In the genomic region with DNA sequence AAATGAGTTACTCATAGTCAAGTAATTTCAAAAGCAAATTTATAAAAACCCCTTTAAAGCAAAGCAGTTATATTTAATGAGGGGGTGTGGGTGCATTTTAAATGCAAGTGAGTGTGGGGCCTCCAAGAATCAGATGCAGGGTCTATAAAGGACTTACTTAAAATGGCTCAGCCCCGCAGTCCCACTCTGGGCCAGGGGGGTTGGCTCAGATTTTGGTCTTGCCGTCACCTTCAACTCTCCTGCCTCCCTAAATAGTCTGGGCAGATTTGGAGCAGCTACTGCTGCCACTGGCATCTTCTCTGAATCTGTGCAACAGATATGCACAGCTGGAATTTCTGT, we compare ENCODE assay signal across 20 cellular contexts. TPM values are rescaled to one million over a fixed set of nuclear protein-coding genes. Genes with fewer than 3 reads are reported as not detected.
DNase-seq lines count a peak whose midpoint lies in the region; ATAC-seq, FAIRE-seq and TF ChIP-seq lines count a peak whose summit lies in the region.
"Had no signal": no experiment of that assay in that cellular context is flagged by ENCODE, and none has a peak within 500 bp of the region (broad histone marks: within the 10 kb centered on the region; RNA-seq: fewer than 3 reads in every experiment).

No MANE protein-coding gene starts in this region.

- no peak for TF ChIP-seq RAD21 in A549 (conservative IDR thresholded peaks at IDR 0.05 in 1 of 2, IDR thresholded peaks at IDR 0.05 in 1 of 2)

- no peaks in the 10 kb centered on the region for H3K9me3 Mint-ChIP-seq in GM23338
- no peaks in the 10 kb centered on the region for H3K9me3 Mint-ChIP-seq in activated CD4-positive, alpha-beta memory T cell treated with anti-CD3 and anti-CD28 coated beads for 36 hours
- H3K9me3 Mint-ChIP-seq in stimulated activated naive B cell treated with anti-CD40 and anti-IgM and Interleukin-4, amounts not matched to agents 10 μg/mL and 1 μg/mL and 100 μg/mL, for 72 hours, result no peaks in the 10 kb centered on the region
- H3K9me3 Mint-ChIP-seq: CD8-positive, alpha-beta memory T cell; natural killer cell; T-cell had no signal

- H3F3A ChIP-seq in GM23338 (replicated peaks; ENCODE audit: low read depth), result 0 out of 2 replicates have a peak, but pooled peaks cover 3% of the 10 kb centered on the region

- peaks cover 27% of the 10 kb centered on the region for H3K4me1 Mint-ChIP-seq in GM23338
- H3K4me1 Mint-ChIP-seq in activated CD4-positive, alpha-beta memory T cell treated with anti-CD3 and anti-CD28 coated beads for 36 hours (ENCODE audit: low read depth), result peaks cover 18% of the 10 kb centered on the region
- H3K4me1 Mint-ChIP-seq in stimulated activated naive B cell treated with anti-CD40 and anti-IgM and Interleukin-4, amounts not matched to agents 10 μg/mL and 1 μg/mL and 100 μg/mL, for 72 hours, result peaks cover 17 to 25% of the 10 kb centered on the region in 2 donors

- CTCF ChIA-PET in A549 (lab: Yijun Ruan, JAX), result interaction anchor here (0.6 to 21.4 kb wide), 6 partner anchors 18 to 348 kb away, joined by 3 to 295 read pairs (median 24); partner anchors contain the start of genes AHCYL1 and GSTM4
- CTCF ChIA-PET in activated CD4-positive, alpha-beta memory T cell treated with anti-CD3 and anti-CD28 coated beads for 36 hours (lab: Charles Lee), result interaction anchor here (0.9 to 10.9 kb wide), 5 partner anchors 10 to 349 kb away, joined by 3 to 242 read pairs (median 123); partner anchors contain the start of genes AHCYL1 and GSTM4

- TF ChIP-seq CTCF in A549 (IDR thresholded peaks at IDR 0.05), result no peak
- no peak for TF ChIP-seq CTCF in GM23338 (conservative IDR thresholded peaks at IDR 0.05; ENCODE audit: low read depth in 2 of 2)

- WGBS in A549 (ENCODE audit: missing lambda C conversion rate), result 77% methylated on average over 2 of the region's 2 CpGs
- WGBS in mesodermal cell (ENCODE audit: insufficient coverage in 2 of 2), 2 experiments, result 78 to 91% methylated on average over 2 of the region's 2 CpGs

- H3K4me1 ChIP-seq in A549 (peaks cover 27% of the 10 kb centered on the region), GM23338 (ENCODE audit: insufficient read depth) (peaks cover 10% of the 10 kb centered on the region), mesodermal cell (ENCODE audit: control insufficient read depth, insufficient read depth, low read length, poor library complexity, severe bottlenecking) (peaks cover 9% of the 10 kb centered on the region)

- DNase-seq in A549 (ENCODE audit: low read depth in 1 of 2, low spot score in 1 of 2) (no peak), GM23338 (ENCODE audit: low spot score) (no peak), mesenteric fat pad (ENCODE audit: low spot score) (no peak), amygdala (lab: John Stamatoyannopoulos, UW) (no peak)
- DNase-seq in activated CD4-positive, alpha-beta memory T cell treated with anti-CD3 and anti-CD28 coated beads for 36 hours, result no peak
- no peak for DNase-seq in stimulated activated naive B cell treated with anti-CD40 and anti-IgM and Interleukin-4, amounts not matched to agents 10 μg/mL and 1 μg/mL and 100 μg/mL, for 72 hours
- DNase-seq: activated CD4-positive, alpha-beta T cell treated with anti-CD3 and anti-CD28 coated beads, Interleukin-2, amount 50 U/mL, for 4 hours; activated naive CD4-positive, alpha-beta T cell treated with anti-CD3 and anti-CD28 coated beads, Interleukin-2, amount 50 U/mL, for 16 hours; CD8-positive, alpha-beta memory T cell; hippocampal formation; natural killer cell; NCI-H1105; NCI-H510A; stimulated activated CD4-positive, alpha-beta T cell treated with anti-CD3 and anti-CD28 coated beads, Interleukin-4, amount 100 ng/mL, for 4 hours; T-cell had no signal

- peak overlapping the region; percentile 71 for H3K27ac Mint-ChIP-seq in GM23338
- no peak overlapping the region for H3K27ac Mint-ChIP-seq in activated CD4-positive, alpha-beta memory T cell treated with anti-CD3 and anti-CD28 coated beads for 36 hours
- no peak overlapping the region for H3K27ac Mint-ChIP-seq in stimulated activated naive B cell treated with anti-CD40 and anti-IgM and Interleukin-4, amounts not matched to agents 10 μg/mL and 1 μg/mL and 100 μg/mL, for 72 hours
- H3K27ac Mint-ChIP-seq: natural killer cell had no signal

- H3K9me2 ChIP-seq in GM23338 (ENCODE audit: insufficient read depth), result no peaks in the 10 kb centered on the region

- no peaks in the 10 kb centered on the region for H4K20me1 ChIP-seq in GM23338 (replicated peaks; ENCODE audit: insufficient read depth)

- ATAC-seq in A549 (peak; percentile 3 to 17; a peak in 3 of 6 replicates), GM23338 (peak; percentile 21), SK-N-SH treated with all-trans-retinoic acid at 6 μM for 48 hours (no peak)
- no peak for ATAC-seq in stimulated activated naive B cell treated with anti-CD40 and anti-IgM and Interleukin-4, amounts not matched to agents 10 μg/mL and 1 μg/mL and 100 μg/mL, for 72 hours (replicated peaks)
- ATAC-seq: natural killer cell, T-cell had no signal

- 0 out of 3 replicates have a peak, but pooled peaks cover 4% of the 10 kb centered on the region for H3K36me3 Mint-ChIP-seq in GM23338 (ENCODE audit: low read depth)
- peaks cover 6% of the 10 kb centered on the region for H3K36me3 Mint-ChIP-seq in activated CD4-positive, alpha-beta memory T cell treated with anti-CD3 and anti-CD28 coated beads for 36 hours
- H3K36me3 Mint-ChIP-seq in stimulated activated naive B cell treated with anti-CD40 and anti-IgM and Interleukin-4, amounts not matched to agents 10 μg/mL and 1 μg/mL and 100 μg/mL, for 72 hours, result peaks cover 13 to 17% of the 10 kb centered on the region in 2 donors
- H3K36me3 Mint-ChIP-seq: natural killer cell had no signal

- TF ChIP-seq EP300 in A549 (IDR thresholded peaks at IDR 0.05), result no peak

- no peak for FAIRE-seq in A549 (lab: Jason Lieb, UNC)

- no peak for TF ChIP-seq POLR2A in A549 (IDR thresholded peaks at IDR 0.05; ENCODE audit: low read length)

- no peaks in the 10 kb centered on the region for H3K9me3 ChIP-seq in A549
- no peaks in the 10 kb centered on the region for H3K9me3 ChIP-seq in mesodermal cell (ENCODE audit: control insufficient read depth, low read length)
- H3K9me3 ChIP-seq: prostate gland had no signal

- peaks cover 14% of the 10 kb centered on the region for H3K27me3 Mint-ChIP-seq in GM23338 (ENCODE audit: insufficient read depth, low read depth, poor library complexity)
- no peaks in the 10 kb centered on the region for H3K27me3 Mint-ChIP-seq in activated CD4-positive, alpha-beta memory T cell treated with anti-CD3 and anti-CD28 coated beads for 36 hours
- H3K27me3 Mint-ChIP-seq in stimulated activated naive B cell treated with anti-CD40 and anti-IgM and Interleukin-4, amounts not matched to agents 10 μg/mL and 1 μg/mL and 100 μg/mL, for 72 hours, result peaks cover 3 to 17% of the 10 kb centered on the region in 2 donors
- H3K27me3 Mint-ChIP-seq: T-cell had no signal

- H3K4me3 ChIP-seq in A549, result no peak overlapping the region
- H3K4me3 ChIP-seq in GM23338, result no peak overlapping the region
- H3K4me3 ChIP-seq in mesodermal cell (ENCODE audit: extremely low read depth, insufficient read depth, low read length, poor library complexity, severe bottlenecking), result no peak overlapping the region
- H3K4me3 ChIP-seq: prostate gland had no signal

- peak overlapping the region; percentile 53 to 78; a peak in 5 of 6 replicates for H3K27ac ChIP-seq in A549
- no peak overlapping the region for H3K27ac ChIP-seq in GM23338 (ENCODE audit: low read depth)
- H3K27ac ChIP-seq in mesodermal cell (ENCODE audit: low read depth, low read length, severe bottlenecking), result peak overlapping the region; percentile 46

- peaks cover 4% of the 10 kb centered on the region; the same call in 1 of the 2 replicates for H3K36me3 ChIP-seq in GM23338 (ENCODE audit: insufficient read depth)
- peaks cover 20% of the 10 kb centered on the region for H3K36me3 ChIP-seq in mesodermal cell (ENCODE audit: control insufficient read depth, insufficient read depth, low read length)
- H3K36me3 ChIP-seq: prostate gland had no signal

- intact Hi-C loops in activated CD4-positive, alpha-beta memory T cell treated with anti-CD3 and anti-CD28 coated beads for 36 hours (cut with micrococcal nuclease), result loop anchor here (1.0 kb wide), 1 partner anchor 19 kb away; no protein-coding TSS in a partner anchor

- POLR2A ChIA-PET in A549 (lab: Yijun Ruan, JAX), result interaction anchor here (0.6 to 1.9 kb wide), 3 partner anchors 15 to 146 kb away, joined by 3 to 9 read pairs (median 3); partner anchors contain the start of gene GNAI3
- POLR2A ChIA-PET in activated CD4-positive, alpha-beta memory T cell treated with anti-CD3 and anti-CD28 coated beads for 36 hours (lab: Charles Lee), result no interaction called here

- no peaks in the 10 kb centered on the region for H3K79me2 ChIP-seq in GM23338 (replicated peaks; ENCODE audit: insufficient read depth)

- no peaks in the 10 kb centered on the region for H3K27me3 ChIP-seq in GM23338 (ENCODE audit: insufficient read depth)

- H3K4me2 ChIP-seq in A549 (peak overlapping the region; percentile 58), GM23338 (peak overlapping the region; percentile 31; the same call in 1 of the 2 replicates)

- H3K4me3 Mint-ChIP-seq in GM23338, result no peak overlapping the region
- H3K4me3 Mint-ChIP-seq in activated CD4-positive, alpha-beta memory T cell treated with anti-CD3 and anti-CD28 coated beads for 36 hours, result no peak overlapping the region
- no peak overlapping the region for H3K4me3 Mint-ChIP-seq in stimulated activated naive B cell treated with anti-CD40 and anti-IgM and Interleukin-4, amounts not matched to agents 10 μg/mL and 1 μg/mL and 100 μg/mL, for 72 hours
- H3K4me3 Mint-ChIP-seq: CD8-positive, alpha-beta memory T cell; natural killer cell; T-cell had no signal

- no peak overlapping the region for H2AFZ ChIP-seq in GM23338

RNA-seq across cellular contexts. Expression of gene AMPD2, which starts 16.2 kb away (rescaled TPM):
- polyA plus RNA-seq in A549 (2011; rRNA removed) (19.3 and 31.5 TPM in 2 replicates), A549 (2017; fragmentation: RNase III; extraction: RNeasy Plus Mini Kit Qiagen cat#74134 plus additional on column Dnase treatment) (39.4 to 51.7 TPM (median 47.2 TPM) in 3 replicates), GM23338 (2016; fragmentation: Nextera tagmentation; extraction: Ambion mirVana) (23.1 and 24.5 TPM in 2 replicates)
- 29.0 and 34.3 TPM in 2 replicates for polyA plus RNA-seq in A549 (2012; cell fraction: cytosol; rRNA removed)
- 203 and 228 TPM in 2 replicates for polyA plus RNA-seq in A549 (2012; cell fraction: nucleus; rRNA removed)
- 44.2 and 55.3 TPM in 2 replicates for polyA minus RNA-seq in A549 (2011; rRNA and poly(A)+ RNA removed)
- 58.6 and 62.1 TPM in 2 replicates for total RNA-seq in GM23338 (2014; rRNA removed; shearing (Covaris generic))
- polyA plus RNA-seq in mesodermal cell (2013, experiment 1 of 2), result 77.2 TPM
- 60.5 TPM for polyA plus RNA-seq in mesodermal cell (2013, experiment 2 of 2)
- 10 to 100 TPM; 79.1 to 93.3 TPM for total RNA-seq in activated CD4-positive, alpha-beta memory T cell treated with anti-CD3 and anti-CD28 coated beads for 36 hours
- 63.1 TPM for total RNA-seq in mesenteric fat pad

RNA-seq across cellular contexts. Expression of gene GNAT2, which starts 16.4 kb away (rescaled TPM):
- polyA plus RNA-seq in A549 (2011; rRNA removed), result 0.16 and 0.20 TPM in 2 replicates
- 0.09 and 0.13 TPM in 2 replicates for polyA plus RNA-seq in A549 (2012; cell fraction: cytosol; rRNA removed)
- polyA plus RNA-seq in A549 (2012; cell fraction: nucleus; rRNA removed), result not detected in 2 replicates
- 0.25 TPM in 1 of 3 replicates, not detected in the others for polyA plus RNA-seq in A549 (2017; fragmentation: RNase III; extraction: RNeasy Plus Mini Kit Qiagen cat#74134 plus additional on column Dnase treatment)
- polyA minus RNA-seq in A549 (2011; rRNA and poly(A)+ RNA removed), result 0.29 and 0.74 TPM in 2 replicates
- total RNA-seq in GM23338 (2014; rRNA removed; shearing (Covaris generic)), result 0.21 TPM in 1 of 2 replicates, not detected in the other
- polyA plus RNA-seq in GM23338 (2016; fragmentation: Nextera tagmentation; extraction: Ambion mirVana), result not detected in 2 replicates
- polyA plus RNA-seq in mesodermal cell (2013, experiment 1 of 2), result not detected
- 0.25 TPM for polyA plus RNA-seq in mesodermal cell (2013, experiment 2 of 2)
- total RNA-seq in activated CD4-positive, alpha-beta memory T cell treated with anti-CD3 and anti-CD28 coated beads for 36 hours, result under 1 TPM; 0.29 to 0.31 TPM
- not detected for total RNA-seq in mesenteric fat pad
- total RNA-seq: LHCN-M2, natural killer cell, prostate gland, T-cell, temporal lobe had no signal
- polyA plus RNA-seq: CD8-positive, alpha-beta memory T cell had no signal

RNA-seq across cellular contexts. Expression of gene GSTM4, which starts 20.1 kb away (rescaled TPM):
- polyA plus RNA-seq in A549 (2011; rRNA removed), result 17.2 and 21.7 TPM in 2 replicates
- 15.3 and 15.8 TPM in 2 replicates for polyA plus RNA-seq in A549 (2012; cell fraction: cytosol; rRNA removed)
- 16.9 and 17.9 TPM in 2 replicates for polyA plus RNA-seq in A549 (2012; cell fraction: nucleus; rRNA removed)
- polyA plus RNA-seq in A549 (2017; fragmentation: RNase III; extraction: RNeasy Plus Mini Kit Qiagen cat#74134 plus additional on column Dnase treatment), result 13.0 to 14.3 TPM (median 13.6 TPM) in 3 replicates
- polyA minus RNA-seq in A549 (2011; rRNA and poly(A)+ RNA removed), result 10.2 and 16.7 TPM in 2 replicates
- total RNA-seq in GM23338 (2014; rRNA removed; shearing (Covaris generic)), result 8.6 and 12.8 TPM in 2 replicates
- 12.9 and 17.3 TPM in 2 replicates for polyA plus RNA-seq in GM23338 (2016; fragmentation: Nextera tagmentation; extraction: Ambion mirVana)
- 12.2 TPM for polyA plus RNA-seq in mesodermal cell (2013, experiment 1 of 2)
- polyA plus RNA-seq in mesodermal cell (2013, experiment 2 of 2), result 11.9 TPM
- total RNA-seq in activated CD4-positive, alpha-beta memory T cell treated with anti-CD3 and anti-CD28 coated beads for 36 hours, result 10 to 100 TPM in 1 of 2 experiments, 1 to 10 TPM in 1; 8.2 to 12.0 TPM
- 22.6 TPM for total RNA-seq in mesenteric fat pad

RNA-seq across cellular contexts. Expression of gene GSTM2, which starts 32.0 kb away (rescaled TPM):
- polyA plus RNA-seq in A549 (2011; rRNA removed), result 4.8 and 6.0 TPM in 2 replicates
- polyA plus RNA-seq in A549 (2012; cell fraction: cytosol; rRNA removed), result 5.0 and 6.5 TPM in 2 replicates
- polyA plus RNA-seq in A549 (2012; cell fraction: nucleus; rRNA removed), result 20.1 and 25.5 TPM in 2 replicates
- 5.3 to 7.2 TPM (median 6.5 TPM) in 3 replicates for polyA plus RNA-seq in A549 (2017; fragmentation: RNase III; extraction: RNeasy Plus Mini Kit Qiagen cat#74134 plus additional on column Dnase treatment)
- 3.4 and 4.5 TPM in 2 replicates for polyA minus RNA-seq in A549 (2011; rRNA and poly(A)+ RNA removed)
- 8.9 and 20.3 TPM in 2 replicates for total RNA-seq in GM23338 (2014; rRNA removed; shearing (Covaris generic))
- 12.1 and 16.0 TPM in 2 replicates for polyA plus RNA-seq in GM23338 (2016; fragmentation: Nextera tagmentation; extraction: Ambion mirVana)
- polyA plus RNA-seq in mesodermal cell (2013, experiment 1 of 2), result 32.4 TPM
- polyA plus RNA-seq in mesodermal cell (2013, experiment 2 of 2), result 24.8 TPM
- 10 to 100 TPM in 1 of 2 experiments, 1 to 10 TPM in 1; 8.2 to 11.9 TPM for total RNA-seq in activated CD4-positive, alpha-beta memory T cell treated with anti-CD3 and anti-CD28 coated beads for 36 hours
- 51.2 TPM for total RNA-seq in mesenteric fat pad

RNA-seq across cellular contexts. Expression of gene GSTM1, which starts 51.8 kb away (rescaled TPM):
- polyA plus RNA-seq in A549 (2011; rRNA removed), result 0.22 TPM in 1 of 2 replicates, not detected in the other
- polyA plus RNA-seq in A549 (2012; cell fraction: cytosol; rRNA removed), result not detected in 2 replicates
- not detected in 2 replicates for polyA plus RNA-seq in A549 (2012; cell fraction: nucleus; rRNA removed)
- polyA plus RNA-seq in A549 (2017; fragmentation: RNase III; extraction: RNeasy Plus Mini Kit Qiagen cat#74134 plus additional on column Dnase treatment), result not detected in 3 replicates
- polyA minus RNA-seq in A549 (2011; rRNA and poly(A)+ RNA removed), result 0.49 TPM in 1 of 2 replicates, not detected in the other
- not detected in 2 replicates for total RNA-seq in GM23338 (2014; rRNA removed; shearing (Covaris generic))
- not detected in 2 replicates for polyA plus RNA-seq in GM23338 (2016; fragmentation: Nextera tagmentation; extraction: Ambion mirVana)
- polyA plus RNA-seq in mesodermal cell (2013, experiment 1 of 2), result not detected
- polyA plus RNA-seq in mesodermal cell (2013, experiment 2 of 2), result not detected
- under 1 TPM in 1 of 2 experiments, not detected in 1; 0.22 TPM for total RNA-seq in activated CD4-positive, alpha-beta memory T cell treated with anti-CD3 and anti-CD28 coated beads for 36 hours
- total RNA-seq in mesenteric fat pad, result not detected
- total RNA-seq: CD8-positive, alpha-beta memory T cell; prostate gland; temporal lobe had no signal
- polyA plus RNA-seq: CD8-positive, alpha-beta memory T cell had no signal

Comparison
In these comparisons a context has a peak if more than half of its experiments do, and no peak if none do; other contexts are left out.
1. ATAC-seq: peak in A549 (2 of 2) and GM23338 (single experiment); none in SK-N-SH treated with all-trans-retinoic acid at 6 μM for 48 hours (single experiment) and stimulated activated naive B cell treated with anti-CD40 and anti-IgM and Interleukin-4, amounts not matched to agents 10 μg/mL and 1 μg/mL and 100 μg/mL, for 72 hours (0 of 2).